In the genomic region with DNA sequence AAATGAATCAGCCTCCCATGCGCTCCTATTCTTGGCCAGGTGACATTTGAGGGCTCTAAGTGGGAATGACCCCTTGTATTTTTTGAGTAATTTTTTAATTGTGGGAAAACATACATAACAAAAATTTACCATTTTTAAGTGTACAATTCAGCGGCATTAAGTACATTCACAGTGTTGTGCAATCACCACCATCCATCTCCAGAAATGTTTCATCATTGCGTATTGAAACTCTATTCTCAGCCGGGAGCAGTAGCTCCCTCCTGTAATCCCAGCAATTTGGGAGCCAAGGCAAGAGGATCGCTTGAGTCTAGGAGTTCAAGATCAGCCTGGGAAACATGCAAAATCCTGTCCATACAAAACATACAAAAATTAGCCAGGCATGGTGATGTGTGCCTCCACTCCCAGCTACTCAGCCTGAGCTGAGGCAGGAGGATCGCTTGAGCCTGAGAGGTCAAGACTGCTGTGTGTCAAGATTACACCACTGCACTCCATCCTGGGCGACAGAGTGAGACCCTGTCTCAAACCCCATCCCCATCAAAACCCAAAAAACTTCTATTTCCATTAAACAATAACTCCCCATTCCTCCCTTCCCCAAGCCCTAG, we compare ENCODE assay signal across 28 cellular contexts. TPM values are rescaled to one million over a fixed set of nuclear protein-coding genes. Genes with fewer than 3 reads are reported as not detected.
"Had no signal": no experiment of that assay in that cellular context is flagged by ENCODE, and none has a peak within 500 bp of the region (broad histone marks: within the 10 kb centered on the region; RNA-seq: fewer than 3 reads in every experiment).

No MANE protein-coding gene starts in this region.

- FAIRE-seq: astrocyte, colon, endothelial cell of umbilical vein, keratinocyte, small intestine had no signal

- H2AFZ ChIP-seq: neural progenitor cell had no signal

- H3K4me1 ChIP-seq: neural progenitor cell had no signal

- H3K27ac ChIP-seq: adrenal gland, esophagus squamous epithelium, heart left ventricle, neural progenitor cell, thoracic aorta, WERI-Rb-1 had no signal

- H3K9ac ChIP-seq: neural progenitor cell had no signal

- ATAC-seq: activated CD4-positive, alpha-beta T cell treated with anti-CD3 and anti-CD28 coated beads for 36 hours; activated naive CD4-positive, alpha-beta T cell treated with anti-CD3 and anti-CD28 coated beads, Interleukin-2, amount 50 U/mL, for 72 hours; heart left ventricle; left colon; naive thymus-derived CD8-positive, alpha-beta T cell; sciatic nerve; SK-N-SH treated with all-trans-retinoic acid at 6 μM for 48 hours had no signal

- H3K36me3 ChIP-seq: adrenal gland, esophagus squamous epithelium, heart left ventricle, neural progenitor cell, thoracic aorta, WERI-Rb-1 had no signal

- H3K4me3 ChIP-seq: adrenal gland, esophagus squamous epithelium, heart left ventricle, lung, neural progenitor cell, thoracic aorta had no signal

- H3K27me3 ChIP-seq: adrenal gland, esophagus squamous epithelium, heart left ventricle had no signal

- H3K4me2 ChIP-seq: neural progenitor cell had no signal

- H3K9me3 ChIP-seq: adrenal gland, esophagus squamous epithelium, heart left ventricle, thoracic aorta had no signal

- DNase-seq: activated CD4-positive, alpha-beta T cell treated with anti-CD3 and anti-CD28 coated beads, Interleukin-2, amount 50 U/mL, for 4 hours; activated gamma-delta T cell treated with Interleukin-2 at 50 U/mL for 16 hours; activated T-cell treated with anti-CD3 and anti-CD28 coated beads for 4 hours; adrenal gland; effector memory CD4-positive, alpha-beta T cell; esophagus squamous epithelium; left colon; small intestine; stimulated activated CD4-positive, alpha-beta T cell treated with anti-CD3 and anti-CD28 coated beads, Interleukin-15, amount 100 ng/mL, for 24 hours; stimulated activated CD8-positive, alpha-beta memory T cell treated with anti-CD3 and anti-CD28 coated beads, Interleukin-4, amount 100 ng/mL, for 48 hours; stimulated activated naive CD4-positive, alpha-beta T cell; WERI-Rb-1 had no signal

RNA-seq across cellular contexts. Expression of a gene that starts 2.5 kb away (rescaled TPM):
- total RNA-seq: activated CD4-positive, alpha-beta T cell treated with anti-CD3 and anti-CD28 coated beads for 36 hours; activated naive CD4-positive, alpha-beta T cell treated with anti-CD3 and anti-CD28 coated beads, Interleukin-2, amount 50 U/mL, for 72 hours; astrocyte; dermis microvascular lymphatic vessel endothelial cell; endothelial cell of umbilical vein; esophagus squamous epithelium; left colon; lung; naive thymus-derived CD8-positive, alpha-beta T cell; omental fat pad; sciatic nerve; T-helper 2 cell treated with Interferon-gamma antibody and Interleukin-4, amounts not matched to agents 100 ng/mL and 5 ng/mL, for 36 hours; thoracic aorta had no signal
- polyA plus RNA-seq: endothelial cell of umbilical vein; keratinocyte; lung; naive thymus-derived CD8-positive, alpha-beta T cell had no signal
